17 cellular contexts compared by ENCODE assay signal in the genomic region with DNA sequence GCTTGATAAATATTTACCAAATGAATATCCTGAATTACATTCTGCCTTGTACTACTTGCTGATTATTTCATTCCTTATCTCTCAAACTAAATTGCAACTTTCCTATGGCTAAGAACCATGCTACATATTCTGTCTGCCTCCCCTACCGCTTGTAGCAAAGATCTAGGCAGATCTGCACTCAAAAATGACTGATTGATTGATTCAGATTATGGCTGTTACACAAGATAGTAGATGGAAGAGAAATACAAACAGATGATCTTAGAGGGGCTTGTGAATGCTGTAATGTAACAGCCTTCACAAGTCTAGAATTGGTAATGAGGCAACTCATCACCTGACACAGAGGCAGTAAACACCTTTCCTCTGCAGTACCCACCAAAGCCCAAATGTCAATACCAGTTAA.
"Had no signal": no experiment of that assay in that cellular context is flagged by ENCODE, and none has a peak within 500 bp of the region (broad histone marks: within the 10 kb centered on the region; RNA-seq: fewer than 3 reads in every experiment).

No MANE protein-coding gene starts in this region.

- H3K27me3 ChIP-seq: stomach, suprapubic skin, testis, thyroid gland, tibial artery, tibial nerve, transverse colon, upper lobe of left lung, upper lobe of right lung, uterus, vagina had no signal

- ATAC-seq: stimulated activated effector memory CD8-positive, alpha-beta T cell treated with anti-CD3 and anti-CD28 coated beads, Interleukin-12 subunit alpha, Interleukin-12 subunit beta, amount 100 ng/mL, for 72 hours; stimulated activated memory B cell treated with anti-CD40 and anti-IgM and Interleukin-4, amounts not matched to agents 10 μg/mL and 1 μg/mL and 100 μg/mL, for 72 hours; stimulated activated naive B cell treated with anti-CD40 and anti-IgM and Interleukin-4, amounts not matched to agents 10 μg/mL and 1 μg/mL and 100 μg/mL, for 72 hours; stimulated activated naive CD8-positive, alpha-beta T cell treated with anti-CD3 and anti-CD28 coated beads, Interleukin-15, amount 100 ng/mL, for 72 hours; stimulated activated naive CD8-positive, alpha-beta T cell treated with anti-CD3 and anti-CD28 coated beads, Interleukin-15, Interleukin-2, amounts not matched to agents 100 U/mL and 50 U/mL, for 24 hours; upper lobe of right lung had no signal

- H3K36me3 ChIP-seq: stomach, suprapubic skin, thoracic aorta, thyroid gland, tibial artery, tibial nerve, transverse colon, upper lobe of left lung, upper lobe of right lung, uterus, vagina had no signal

- H3K9me3 ChIP-seq: suprapubic skin, testis, thyroid gland, tibial artery, transverse colon, upper lobe of right lung, uterus, vagina had no signal

- H3K27ac ChIP-seq: stomach, suprapubic skin, testis, thoracic aorta, thyroid gland, tibial artery, tibial nerve, transverse colon, upper lobe of left lung, upper lobe of right lung, uterus, vagina had no signal

- H3K4me3 ChIP-seq: stomach, suprapubic skin, testis, thoracic aorta, thyroid gland, tibial artery, tibial nerve, transverse colon, upper lobe of left lung, upper lobe of right lung, uterus, vagina had no signal
